20 cellular contexts compared by ENCODE assay signal in genomic region chr1:212652609-212653008, GRCh38. TPM values are rescaled to one million over a fixed set of nuclear protein-coding genes. Genes with fewer than 3 reads are reported as not detected.
DNase-seq lines count a peak whose midpoint lies in the region; ATAC-seq and TF ChIP-seq lines count a peak whose summit lies in the region.
"Had no signal": no experiment of that assay in that cellular context is flagged by ENCODE, and none has a peak within 500 bp of the region (broad histone marks: within the 10 kb centered on the region; RNA-seq: fewer than 3 reads in every experiment).

No MANE protein-coding gene starts in this region.

- H3K4me3 Mint-ChIP-seq in activated CD8-positive, alpha-beta memory T cell treated with anti-CD3 and anti-CD28 coated beads, Interleukin-2, amount 10 ng/mL, durations not matched to agents 7 days and 5 days, result no peak overlapping the region
- no peak overlapping the region for H3K4me3 Mint-ChIP-seq in HFFc6
- H3K4me3 Mint-ChIP-seq: CD4-positive, CD25-positive, alpha-beta regulatory T cell; CD8-positive, alpha-beta memory T cell; GM23338 had no signal

- H3K27me3 ChIP-seq in esophagus muscularis mucosa, result no peaks in the 10 kb centered on the region

- CTCF ChIA-PET in activated CD8-positive, alpha-beta memory T cell treated with anti-CD3 and anti-CD28 coated beads, Interleukin-2, amount 10 ng/mL, durations not matched to agents 7 days and 5 days (lab: Charles Lee), result interaction anchor here (3.2 kb wide), 1 partner anchor 12 kb away, joined by 24 read pairs; no protein-coding TSS in a partner anchor

- H3K27ac ChIP-seq in VCaP, result peak overlapping the region; percentile 75
- H3K27ac ChIP-seq in esophagus muscularis mucosa (replicated peaks in 1 of 4), result no peak overlapping the region
- H3K27ac ChIP-seq: 22Rv1, A549 had no signal

- H3K4me1 ChIP-seq in esophagus muscularis mucosa, result no peaks in the 10 kb centered on the region
- H3K4me1 ChIP-seq: A549 had no signal

- H3K4me3 ChIP-seq in esophagus muscularis mucosa, result no peak overlapping the region
- H3K4me3 ChIP-seq: A549, GM12878, GM23338 had no signal

- WGBS in esophagus muscularis mucosa, result 91% methylated on average over 1 of the region's 1 CpG

- H3K27me3 Mint-ChIP-seq in activated CD8-positive, alpha-beta memory T cell treated with anti-CD3 and anti-CD28 coated beads, Interleukin-2, amount 10 ng/mL, durations not matched to agents 7 days and 5 days, result peaks cover 7% of the 10 kb centered on the region
- H3K27me3 Mint-ChIP-seq in HFFc6 (ENCODE audit: insufficient read depth), result peaks cover 1% of the 10 kb centered on the region; the same call in 1 of the 2 replicates

- no peaks in the 10 kb centered on the region for H3K36me3 ChIP-seq in esophagus muscularis mucosa

- no peak for TF ChIP-seq CTCF in HFFc6 (IDR thresholded peaks at IDR 0.05)
- TF ChIP-seq CTCF in VCaP (conservative IDR thresholded peaks at IDR 0.05), result no peak
- TF ChIP-seq CTCF in esophagus muscularis mucosa (IDR thresholded peaks at IDR 0.05), result no peak

- H3K9me3 ChIP-seq in esophagus muscularis mucosa, result no peaks in the 10 kb centered on the region
- H3K9me3 ChIP-seq: A549 had no signal

- no peaks in the 10 kb centered on the region for H3K36me3 Mint-ChIP-seq in activated CD8-positive, alpha-beta memory T cell treated with anti-CD3 and anti-CD28 coated beads, Interleukin-2, amount 10 ng/mL, durations not matched to agents 7 days and 5 days
- H3K36me3 Mint-ChIP-seq in HFFc6 (ENCODE audit: low read depth), result no peaks in the 10 kb centered on the region
- H3K36me3 Mint-ChIP-seq: CD4-positive, CD25-positive, alpha-beta regulatory T cell; CD8-positive, alpha-beta memory T cell had no signal

- no peak overlapping the region for H3K27ac Mint-ChIP-seq in activated CD8-positive, alpha-beta memory T cell treated with anti-CD3 and anti-CD28 coated beads, Interleukin-2, amount 10 ng/mL, durations not matched to agents 7 days and 5 days
- peak overlapping the region; percentile 90; the same call in 1 of the 2 replicates for H3K27ac Mint-ChIP-seq in HFFc6
- H3K27ac Mint-ChIP-seq: CD4-positive, CD25-positive, alpha-beta regulatory T cell; CD8-positive, alpha-beta memory T cell; GM23338 had no signal

- intact Hi-C loops in esophagus muscularis mucosa (cut with DNase I), result no loop called here

- ATAC-seq in activated CD8-positive, alpha-beta memory T cell treated with anti-CD3 and anti-CD28 coated beads, Interleukin-2, amount 10 ng/mL, durations not matched to agents 7 days and 5 days, result no peak
- no peak for ATAC-seq in GM21526 (IDR thresholded peaks at IDR 0.05; ENCODE audit: low FRiP score, unreplicated experiment)
- ATAC-seq: A549, GM12878, GM23338, HepG2 had no signal

- no peak for TF ChIP-seq POLR2A in esophagus muscularis mucosa (IDR thresholded peaks at IDR 0.05; ENCODE audit: low read depth)

- peaks cover 6% of the 10 kb centered on the region for H3K4me1 Mint-ChIP-seq in activated CD8-positive, alpha-beta memory T cell treated with anti-CD3 and anti-CD28 coated beads, Interleukin-2, amount 10 ng/mL, durations not matched to agents 7 days and 5 days
- H3K4me1 Mint-ChIP-seq in HFFc6 (ENCODE audit: low read depth), result peaks cover 42% of the 10 kb centered on the region
- H3K4me1 Mint-ChIP-seq: CD4-positive, CD25-positive, alpha-beta regulatory T cell; CD8-positive, alpha-beta memory T cell; GM23338 had no signal

- DNase-seq in activated CD8-positive, alpha-beta memory T cell treated with anti-CD3 and anti-CD28 coated beads, Interleukin-2, amount 10 ng/mL, durations not matched to agents 7 days and 5 days, result peak; percentile 19
- no peak for DNase-seq in activated CD8-positive, alpha-beta memory T cell treated with anti-CD3 and anti-CD28 coated beads, Interleukin-2, amount 50 U/mL, for 4 hours
- DNase-seq in HFFc6 (no peak), esophagus muscularis mucosa (ENCODE audit: extremely low spot score) (peak; percentile 78), SHP77 (lab: John Stamatoyannopoulos, UW) (no peak), SHP77 treated with DMSO at 0.1 percent for 48 hours (lab: John Stamatoyannopoulos, UW) (no peak)
- DNase-seq: C1 segment of cervical spinal cord; CD4-positive, CD25-positive, alpha-beta regulatory T cell; CD8-positive, alpha-beta memory T cell; DMS 273 treated with DMSO at 0.1 percent for 48 hours; DND-41; EL; HCEC 1CT had no signal

- TF ChIP-seq EP300 in esophagus muscularis mucosa (IDR thresholded peaks at IDR 0.05), result no peak

- H3K9me3 Mint-ChIP-seq in activated CD8-positive, alpha-beta memory T cell treated with anti-CD3 and anti-CD28 coated beads, Interleukin-2, amount 10 ng/mL, durations not matched to agents 7 days and 5 days (ENCODE audit: low read depth), result no peaks in the 10 kb centered on the region
- no peaks in the 10 kb centered on the region for H3K9me3 Mint-ChIP-seq in HFFc6
- H3K9me3 Mint-ChIP-seq: CD8-positive, alpha-beta memory T cell had no signal

RNA-seq across cellular contexts. Expression of gene ATF3, which starts 44.0 kb away (rescaled TPM):
- total RNA-seq in activated CD8-positive, alpha-beta memory T cell treated with anti-CD3 and anti-CD28 coated beads, Interleukin-2, amount 10 ng/mL, durations not matched to agents 7 days and 5 days, result 10 to 100 TPM; 21.3 to 36.5 TPM
- 1 to 10 TPM; 1.9 to 5.5 (median 4.8) TPM for total RNA-seq in HFFc6 (2021; fragmentation: NEBNext Ultra II Directional; extraction: Animal tissue kit (Norgen Biotek cat#: 25700))
- 10 to 100 TPM in 1 of 4 donors, 1 to 10 TPM in 3; 2.9 to 29.7 (median 3.7) TPM for total RNA-seq in esophagus muscularis mucosa

RNA-seq across cellular contexts. Expression of gene BATF3, which starts 47.0 kb away (rescaled TPM):
- total RNA-seq in activated CD8-positive, alpha-beta memory T cell treated with anti-CD3 and anti-CD28 coated beads, Interleukin-2, amount 10 ng/mL, durations not matched to agents 7 days and 5 days, result 100 to 1,000 TPM; 109 to 130 TPM
- 1 to 10 TPM in 5 of 6 experiments, under 1 TPM in 1; 0.89 to 1.7 (median 1.4) TPM for total RNA-seq in HFFc6 (2021; fragmentation: NEBNext Ultra II Directional; extraction: Animal tissue kit (Norgen Biotek cat#: 25700))
- 1 to 10 TPM; 2.1 to 8.1 (median 5.9) TPM for total RNA-seq in esophagus muscularis mucosa
- total RNA-seq: HepG2 had no signal

Comparison
In these comparisons a context has a peak if more than half of its experiments do, and no peak if none do; other contexts are left out.
1. DNase-seq: peak in activated CD8-positive, alpha-beta memory T cell treated with anti-CD3 and anti-CD28 coated beads, Interleukin-2, amount 10 ng/mL, durations not matched to agents 7 days and 5 days (single experiment) and esophagus muscularis mucosa (single experiment); none in activated CD8-positive, alpha-beta memory T cell treated with anti-CD3 and anti-CD28 coated beads, Interleukin-2, amount 50 U/mL, for 4 hours (single experiment), HFFc6 (single experiment), SHP77 (0 of 2) and SHP77 treated with DMSO at 0.1 percent for 48 hours (single experiment).
2. RNA of gene BATF3, which starts 47.0 kb away (total RNA-seq): 109 to 130 TPM in activated CD8-positive, alpha-beta memory T cell treated with anti-CD3 and anti-CD28 coated beads, Interleukin-2, amount 10 ng/mL, durations not matched to agents 7 days and 5 days; 2.1 to 8.1 TPM in esophagus muscularis mucosa and 0.89 to 1.7 TPM in HFFc6; every median in the first group is over 10 times any median in the second.